In genomic region chr3:14826069-14826468, GRCh38 we compare ENCODE assay signal across 8 cellular contexts. TPM values are rescaled to one million over a fixed set of nuclear protein-coding genes. Genes with fewer than 3 reads are reported as not detected.
"Had no signal": no experiment of that assay in that cellular context is flagged by ENCODE, and none has a peak within 500 bp of the region (broad histone marks: within the 10 kb centered on the region; RNA-seq: fewer than 3 reads in every experiment).

No MANE protein-coding gene starts in this region.

- DNase-seq: IMR-90, KBM-7 had no signal

- H3K4me3 ChIP-seq: K562 had no signal

- H3K27ac ChIP-seq: HL-60 had no signal

RNA-seq across cellular contexts. Expression of gene FGD5, which starts 7.3 kb away (rescaled TPM):
- total RNA-seq: HepG2, HT-29, HT1080, IMR-90 had no signal
- polyA plus RNA-seq: IgD-negative memory B cell, IMR-90, K562 had no signal
